ENCODE assay signal across 24 cellular contexts in genomic region chr7:3464900-3465622, GRCh38.
DNase-seq lines count a peak whose midpoint lies in the region; ATAC-seq, FAIRE-seq and TF ChIP-seq lines count a peak whose summit lies in the region.
"Had no signal": no experiment of that assay in that cellular context is flagged by ENCODE, and none has a peak within 500 bp of the region (broad histone marks: within the 10 kb centered on the region; RNA-seq: fewer than 3 reads in every experiment).

No MANE protein-coding gene starts in this region.

- no peak overlapping the region for H3K27ac ChIP-seq in mesendoderm (ENCODE audit: low read depth, low read length)
- H3K27ac ChIP-seq: 22Rv1, GM23248, KMS-11, psoas muscle, skin epidermis, stomach, upper lobe of right lung had no signal

- no peaks in the 10 kb centered on the region for H3K79me1 ChIP-seq in mesendoderm (ENCODE audit: low read length)

- no CpG with 5 or more reads among the region's 9 CpGs for WGBS in mesendoderm (ENCODE audit: extremely low coverage, insufficient coverage, low lambda C conversion rate)

- no peak overlapping the region for H2AK5ac ChIP-seq in mesendoderm (ENCODE audit: low read length)

- peak; percentile 35 for DNase-seq in DMS79 treated with DMSO at 0.1 percent for 48 hours (lab: John Stamatoyannopoulos, UW)
- no peak for DNase-seq in DMS79 (lab: John Stamatoyannopoulos, UW)
- DNase-seq in stimulated activated CD4-positive, alpha-beta T cell treated with anti-CD3 and anti-CD28 coated beads, Interleukin-1b, Interleukin-23, amount 100 ng/mL, for 48 hours = peak; percentile 43
- DNase-seq in stimulated activated CD4-positive, alpha-beta T cell treated with anti-CD3 and anti-CD28 coated beads, Interleukin-4, amount 100 ng/mL, for 1 hour = no peak
- peak in 1 of 2 donors; percentile 57 for DNase-seq in central memory CD8-positive, alpha-beta T cell (ENCODE audit: low spot score in 2 of 2)
- DNase-seq in urothelium cell line (ENCODE audit: low spot score) = no peak
- no peak for DNase-seq in foreskin fibroblast
- no peak for DNase-seq in mesendoderm
- DNase-seq: caudate nucleus, GM23248, left cardiac atrium, NCI-H1048, NCI-H2029 treated with DMSO at 0.1 percent for 48 hours, NCI-H510A, psoas muscle, stomach, T1000, upper lobe of right lung had no signal

- H2BK5ac ChIP-seq in mesendoderm (ENCODE audit: low read length) = no peak overlapping the region

- no peak for TF ChIP-seq CTCF in foreskin fibroblast (IDR thresholded peaks at IDR 0.05; ENCODE audit: low read depth, low read length)

- no peak overlapping the region for H3K18ac ChIP-seq in mesendoderm (ENCODE audit: low read length)

- H3K4me3 ChIP-seq in foreskin fibroblast (ENCODE audit: low read depth in 1 of 2, low read length in 2 of 2) (no peak overlapping the region), mesendoderm (ENCODE audit: low read length) (no peak overlapping the region)
- H3K4me3 ChIP-seq: GM23248, psoas muscle, skin epidermis, stomach, upper lobe of right lung had no signal

- peak; percentile 5 for FAIRE-seq in urothelium cell line (lab: Jason Lieb, UNC)

- H3K9ac ChIP-seq in mesendoderm (ENCODE audit: low read length) = no peak overlapping the region
- H3K9ac ChIP-seq: GM23248, KMS-11 had no signal

- H3K56ac ChIP-seq in mesendoderm (ENCODE audit: low read length) = no peak overlapping the region

- H3K36me3 Mint-ChIP-seq in central memory CD8-positive, alpha-beta T cell (ENCODE audit: insufficient read depth) = no peaks in the 10 kb centered on the region
- H3K36me3 Mint-ChIP-seq: mesothelial cell of epicardium had no signal

- H3K9me3 Mint-ChIP-seq in central memory CD8-positive, alpha-beta T cell = no peaks in the 10 kb centered on the region
- H3K9me3 Mint-ChIP-seq: mesothelial cell of epicardium had no signal

- H2BK15ac ChIP-seq in mesendoderm (replicated peaks; ENCODE audit: low read depth) = no peak overlapping the region

- peak; percentile 73 for ATAC-seq in central memory CD8-positive, alpha-beta T cell (replicated peaks; ENCODE audit: extremely low read depth, poor library complexity, severe bottlenecking)
- ATAC-seq: esophagus mucosa, left cardiac atrium, psoas muscle, upper lobe of right lung had no signal

- H3K23ac ChIP-seq in mesendoderm (ENCODE audit: low read length) = no peak overlapping the region

- no peak overlapping the region for H4K8ac ChIP-seq in mesendoderm (ENCODE audit: low read depth, low read length)

- no peaks in the 10 kb centered on the region for H3K36me3 ChIP-seq in mesendoderm (ENCODE audit: control insufficient read depth, insufficient read depth, low read length)
- H3K36me3 ChIP-seq: stomach, upper lobe of right lung had no signal

- H3K4me1 ChIP-seq in mesendoderm (ENCODE audit: control insufficient read depth, low read depth, low read length) = no peaks in the 10 kb centered on the region
- H3K4me1 ChIP-seq: psoas muscle, stomach, upper lobe of right lung had no signal

- H3K27me3 Mint-ChIP-seq in central memory CD8-positive, alpha-beta T cell = no peaks in the 10 kb centered on the region

- H2BK120ac ChIP-seq in mesendoderm (ENCODE audit: low read depth, low read length) = no peak overlapping the region

- no peak overlapping the region for H4K5ac ChIP-seq in mesendoderm (ENCODE audit: low read length)

- H3K79me2 ChIP-seq in mesendoderm (ENCODE audit: control insufficient read depth, insufficient read depth, low read length) = no peaks in the 10 kb centered on the region

- H3K4ac ChIP-seq in mesendoderm (ENCODE audit: low read depth, low read length) = no peak overlapping the region

- H3K4me1 Mint-ChIP-seq in central memory CD8-positive, alpha-beta T cell = peaks cover 33% of the 10 kb centered on the region
- H3K4me1 Mint-ChIP-seq: neural crest cell had no signal

- H3K4me3 Mint-ChIP-seq in central memory CD8-positive, alpha-beta T cell = no peak overlapping the region
- H3K4me3 Mint-ChIP-seq: mesothelial cell of epicardium, neural crest cell had no signal

- no peak overlapping the region for H3K4me2 ChIP-seq in mesendoderm (ENCODE audit: low read length)
- H3K4me2 ChIP-seq: KMS-11 had no signal

- H3K27ac Mint-ChIP-seq in central memory CD8-positive, alpha-beta T cell (ENCODE audit: low read depth) = peak overlapping the region; percentile 55
- H3K27ac Mint-ChIP-seq: mesothelial cell of epicardium had no signal

- no peaks in the 10 kb centered on the region for H3K27me3 ChIP-seq in mesendoderm (ENCODE audit: insufficient read depth, low read length, poor library complexity)
- H3K27me3 ChIP-seq: stomach, upper lobe of right lung had no signal

Comparison
In these comparisons a context has a peak if more than half of its experiments do, and no peak if none do; other contexts are left out.
1. DNase-seq: peak in DMS79 treated with DMSO at 0.1 percent for 48 hours (single experiment) and stimulated activated CD4-positive, alpha-beta T cell treated with anti-CD3 and anti-CD28 coated beads, Interleukin-1b, Interleukin-23, amount 100 ng/mL, for 48 hours (single experiment); none in DMS79 (single experiment), stimulated activated CD4-positive, alpha-beta T cell treated with anti-CD3 and anti-CD28 coated beads, Interleukin-4, amount 100 ng/mL, for 1 hour (single experiment), urothelium cell line (single experiment), foreskin fibroblast (0 of 2) and mesendoderm (single experiment).